ENCODE assay signal across 1 cellular context in the genomic region with DNA sequence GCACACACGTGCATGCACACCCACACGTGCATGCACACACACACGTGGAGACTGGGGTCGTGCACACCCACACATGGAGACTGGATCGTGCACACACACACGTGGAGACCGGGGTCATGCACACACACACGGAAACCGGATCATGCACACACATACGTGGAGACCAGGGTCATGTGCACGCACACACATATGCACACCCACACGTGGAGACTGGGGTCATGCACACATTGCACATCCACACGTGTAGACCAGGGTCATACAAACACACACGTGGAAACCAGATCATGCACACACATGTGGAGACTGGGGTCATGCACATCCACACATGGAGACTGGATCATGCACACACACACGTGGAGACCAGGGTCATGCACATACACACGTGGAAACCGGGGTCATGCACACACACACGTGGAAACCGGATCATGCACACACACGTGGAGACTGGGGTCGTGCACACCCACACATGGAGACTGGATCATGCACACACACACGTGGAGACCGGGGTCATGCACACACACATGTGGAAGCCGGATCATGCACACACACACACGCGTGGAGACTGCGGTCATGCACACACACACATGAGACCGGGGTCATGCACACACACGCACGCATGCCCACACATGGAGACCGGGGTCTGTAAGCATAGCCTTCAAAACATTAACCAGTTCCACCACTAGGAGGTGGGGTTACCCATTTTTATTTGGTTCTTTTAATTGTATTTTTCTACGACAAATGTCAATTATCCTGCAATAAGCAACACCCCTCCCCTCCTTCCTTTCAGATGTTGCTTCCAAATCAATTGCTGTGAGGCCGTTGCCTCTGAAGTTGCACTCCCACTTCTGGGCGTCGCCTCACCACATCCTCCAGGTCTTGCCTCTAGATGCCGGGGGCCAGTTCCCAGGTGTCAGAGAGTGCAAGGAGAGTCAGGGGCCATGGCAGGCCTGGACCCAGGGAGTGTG.
TF ChIP-seq lines count a peak whose summit lies in the region.

No MANE protein-coding gene starts in this region.

TF ChIP-seq in H1, 55 proteins besides CTCF, POLR2A, EP300 and RAD21 (continued from another document):
- TF ChIP-seq, protein P1, sequence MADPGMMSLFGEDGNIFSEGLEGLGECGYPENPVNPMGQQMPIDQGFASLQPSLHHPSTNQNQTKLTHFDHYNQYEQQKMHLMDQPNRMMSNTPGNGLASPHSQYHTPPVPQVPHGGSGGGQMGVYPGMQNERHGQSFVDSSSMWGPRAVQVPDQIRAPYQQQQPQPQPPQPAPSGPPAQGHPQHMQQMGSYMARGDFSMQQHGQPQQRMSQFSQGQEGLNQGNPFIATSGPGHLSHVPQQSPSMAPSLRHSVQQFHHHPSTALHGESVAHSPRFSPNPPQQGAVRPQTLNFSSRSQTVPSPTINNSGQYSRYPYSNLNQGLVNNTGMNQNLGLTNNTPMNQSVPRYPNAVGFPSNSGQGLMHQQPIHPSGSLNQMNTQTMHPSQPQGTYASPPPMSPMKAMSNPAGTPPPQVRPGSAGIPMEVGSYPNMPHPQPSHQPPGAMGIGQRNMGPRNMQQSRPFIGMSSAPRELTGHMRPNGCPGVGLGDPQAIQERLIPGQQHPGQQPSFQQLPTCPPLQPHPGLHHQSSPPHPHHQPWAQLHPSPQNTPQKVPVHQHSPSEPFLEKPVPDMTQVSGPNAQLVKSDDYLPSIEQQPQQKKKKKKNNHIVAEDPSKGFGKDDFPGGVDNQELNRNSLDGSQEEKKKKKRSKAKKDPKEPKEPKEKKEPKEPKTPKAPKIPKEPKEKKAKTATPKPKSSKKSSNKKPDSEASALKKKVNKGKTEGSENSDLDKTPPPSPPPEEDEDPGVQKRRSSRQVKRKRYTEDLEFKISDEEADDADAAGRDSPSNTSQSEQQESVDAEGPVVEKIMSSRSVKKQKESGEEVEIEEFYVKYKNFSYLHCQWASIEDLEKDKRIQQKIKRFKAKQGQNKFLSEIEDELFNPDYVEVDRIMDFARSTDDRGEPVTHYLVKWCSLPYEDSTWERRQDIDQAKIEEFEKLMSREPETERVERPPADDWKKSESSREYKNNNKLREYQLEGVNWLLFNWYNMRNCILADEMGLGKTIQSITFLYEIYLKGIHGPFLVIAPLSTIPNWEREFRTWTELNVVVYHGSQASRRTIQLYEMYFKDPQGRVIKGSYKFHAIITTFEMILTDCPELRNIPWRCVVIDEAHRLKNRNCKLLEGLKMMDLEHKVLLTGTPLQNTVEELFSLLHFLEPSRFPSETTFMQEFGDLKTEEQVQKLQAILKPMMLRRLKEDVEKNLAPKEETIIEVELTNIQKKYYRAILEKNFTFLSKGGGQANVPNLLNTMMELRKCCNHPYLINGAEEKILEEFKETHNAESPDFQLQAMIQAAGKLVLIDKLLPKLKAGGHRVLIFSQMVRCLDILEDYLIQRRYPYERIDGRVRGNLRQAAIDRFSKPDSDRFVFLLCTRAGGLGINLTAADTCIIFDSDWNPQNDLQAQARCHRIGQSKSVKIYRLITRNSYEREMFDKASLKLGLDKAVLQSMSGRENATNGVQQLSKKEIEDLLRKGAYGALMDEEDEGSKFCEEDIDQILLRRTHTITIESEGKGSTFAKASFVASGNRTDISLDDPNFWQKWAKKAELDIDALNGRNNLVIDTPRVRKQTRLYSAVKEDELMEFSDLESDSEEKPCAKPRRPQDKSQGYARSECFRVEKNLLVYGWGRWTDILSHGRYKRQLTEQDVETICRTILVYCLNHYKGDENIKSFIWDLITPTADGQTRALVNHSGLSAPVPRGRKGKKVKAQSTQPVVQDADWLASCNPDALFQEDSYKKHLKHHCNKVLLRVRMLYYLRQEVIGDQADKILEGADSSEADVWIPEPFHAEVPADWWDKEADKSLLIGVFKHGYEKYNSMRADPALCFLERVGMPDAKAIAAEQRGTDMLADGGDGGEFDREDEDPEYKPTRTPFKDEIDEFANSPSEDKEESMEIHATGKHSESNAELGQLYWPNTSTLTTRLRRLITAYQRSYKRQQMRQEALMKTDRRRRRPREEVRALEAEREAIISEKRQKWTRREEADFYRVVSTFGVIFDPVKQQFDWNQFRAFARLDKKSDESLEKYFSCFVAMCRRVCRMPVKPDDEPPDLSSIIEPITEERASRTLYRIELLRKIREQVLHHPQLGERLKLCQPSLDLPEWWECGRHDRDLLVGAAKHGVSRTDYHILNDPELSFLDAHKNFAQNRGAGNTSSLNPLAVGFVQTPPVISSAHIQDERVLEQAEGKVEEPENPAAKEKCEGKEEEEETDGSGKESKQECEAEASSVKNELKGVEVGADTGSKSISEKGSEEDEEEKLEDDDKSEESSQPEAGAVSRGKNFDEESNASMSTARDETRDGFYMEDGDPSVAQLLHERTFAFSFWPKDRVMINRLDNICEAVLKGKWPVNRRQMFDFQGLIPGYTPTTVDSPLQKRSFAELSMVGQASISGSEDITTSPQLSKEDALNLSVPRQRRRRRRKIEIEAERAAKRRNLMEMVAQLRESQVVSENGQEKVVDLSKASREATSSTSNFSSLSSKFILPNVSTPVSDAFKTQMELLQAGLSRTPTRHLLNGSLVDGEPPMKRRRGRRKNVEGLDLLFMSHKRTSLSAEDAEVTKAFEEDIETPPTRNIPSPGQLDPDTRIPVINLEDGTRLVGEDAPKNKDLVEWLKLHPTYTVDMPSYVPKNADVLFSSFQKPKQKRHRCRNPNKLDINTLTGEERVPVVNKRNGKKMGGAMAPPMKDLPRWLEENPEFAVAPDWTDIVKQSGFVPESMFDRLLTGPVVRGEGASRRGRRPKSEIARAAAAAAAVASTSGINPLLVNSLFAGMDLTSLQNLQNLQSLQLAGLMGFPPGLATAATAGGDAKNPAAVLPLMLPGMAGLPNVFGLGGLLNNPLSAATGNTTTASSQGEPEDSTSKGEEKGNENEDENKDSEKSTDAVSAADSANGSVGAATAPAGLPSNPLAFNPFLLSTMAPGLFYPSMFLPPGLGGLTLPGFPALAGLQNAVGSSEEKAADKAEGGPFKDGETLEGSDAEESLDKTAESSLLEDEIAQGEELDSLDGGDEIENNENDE (IDR thresholded peaks at IDR 0.05; ENCODE audit: insufficient replicate concordance, low read length): no peak
- TF ChIP-seq KDM5A (IDR thresholded peaks at IDR 0.05; ENCODE audit: low read length) (no peak), YY1 (IDR thresholded peaks at IDR 0.05; ENCODE audit: low read depth, low read length) (no peak), RXRA (IDR thresholded peaks at IDR 0.05; ENCODE audit: insufficient read depth, low read depth, low read length) (no peak), EGR1 (IDR thresholded peaks at IDR 0.05; ENCODE audit: borderline replicate concordance, low read depth, low read length) (no peak), EZH2 (IDR thresholded peaks at IDR 0.05; ENCODE audit: low read depth, low read length, severe bottlenecking) (no peak), ZNF274 (IDR thresholded peaks at IDR 0.05; ENCODE audit: borderline replicate concordance, extremely low read depth, low read length) (no peak), RBBP5 (IDR thresholded peaks at IDR 0.05; ENCODE audit: borderline replicate concordance, low read depth, low read length) (no peak), JUN (IDR thresholded peaks at IDR 0.05; ENCODE audit: low read depth, low read length) (no peak), RNF2 (IDR thresholded peaks at IDR 0.05; ENCODE audit: borderline replicate concordance, low read depth, low read length, missing control alignments, poor library complexity, severe bottlenecking) (no peak), SP1 (IDR thresholded peaks at IDR 0.05; ENCODE audit: low read depth, low read length) (no peak), RFX5 (IDR thresholded peaks at IDR 0.05; ENCODE audit: borderline replicate concordance, low read depth, low read length) (no peak), SRF (IDR thresholded peaks at IDR 0.05; ENCODE audit: low read depth, low read length) (no peak)
TF ChIP-seq in H1: peak in this region for 0.
